ENCODE assay signal across 16 cellular contexts in genomic region chr3:131004603-131005002, GRCh38.
"Had no signal": no experiment of that assay in that cellular context is flagged by ENCODE, and none has a peak within 500 bp of the region (broad histone marks: within the 10 kb centered on the region; RNA-seq: fewer than 3 reads in every experiment).

No MANE protein-coding gene starts in this region.

- H3K27me3 Mint-ChIP-seq: activated naive CD8-positive, alpha-beta T cell treated with anti-CD3 and anti-CD28 coated beads, Interleukin-2, amount 10 ng/mL, durations not matched to agents 7 days and 5 days had no signal

- H3K9me3 Mint-ChIP-seq: activated naive CD8-positive, alpha-beta T cell treated with anti-CD3 and anti-CD28 coated beads, Interleukin-2, amount 10 ng/mL, durations not matched to agents 7 days and 5 days; endodermal cell; nephron progenitor cell had no signal

- DNase-seq: activated naive CD8-positive, alpha-beta T cell treated with anti-CD3 and anti-CD28 coated beads, Interleukin-2, amount 10 ng/mL, durations not matched to agents 7 days and 5 days; body of pancreas; dorsolateral prefrontal cortex; endodermal cell; foreskin fibroblast; left colon; nephron progenitor cell; nucleus accumbens; posterior cingulate gyrus; retina; spleen; stimulated activated naive CD4-positive, alpha-beta T cell; T-helper 9 cell; transverse colon; uterus had no signal

- ATAC-seq: activated CD4-positive, CD25-positive, alpha-beta regulatory T cell treated with anti-CD3 and anti-CD28 coated beads, Interleukin-2, amount 50 U/mL, for 24 hours; body of pancreas; left colon had no signal

- H3K4me1 Mint-ChIP-seq: endodermal cell, nephron progenitor cell had no signal

- H3K27ac Mint-ChIP-seq: activated naive CD8-positive, alpha-beta T cell treated with anti-CD3 and anti-CD28 coated beads, Interleukin-2, amount 10 ng/mL, durations not matched to agents 7 days and 5 days; endodermal cell; nephron progenitor cell had no signal

- H3K4me3 Mint-ChIP-seq: activated naive CD8-positive, alpha-beta T cell treated with anti-CD3 and anti-CD28 coated beads, Interleukin-2, amount 10 ng/mL, durations not matched to agents 7 days and 5 days; endodermal cell; nephron progenitor cell had no signal
